8 cellular contexts compared by ENCODE assay signal in genomic region chr14:39097159-39097558, GRCh38. TPM values are rescaled to one million over a fixed set of nuclear protein-coding genes. Genes with fewer than 3 reads are reported as not detected.
DNase-seq lines count a peak whose midpoint lies in the region; ATAC-seq, FAIRE-seq and TF ChIP-seq lines count a peak whose summit lies in the region.
"Had no signal": no experiment of that assay in that cellular context is flagged by ENCODE, and none has a peak within 500 bp of the region (broad histone marks: within the 10 kb centered on the region; RNA-seq: fewer than 3 reads in every experiment).

No MANE protein-coding gene starts in this region.

- TF ChIP-seq POLR2A in GM12892 (IDR thresholded peaks at IDR 0.05; ENCODE audit: low read depth, low read length): no peak

- intact Hi-C loops in natural killer cell (cut with micrococcal nuclease): no loop called here

- TF ChIP-seq CTCF in natural killer cell (IDR thresholded peaks at IDR 0.05): no peak

- H3K27ac Mint-ChIP-seq in effector memory CD8-positive, alpha-beta T cell: peak overlapping the region in 1 of 2 donors; percentile 36
- peak overlapping the region; percentile 5 to 68 for H3K27ac Mint-ChIP-seq in natural killer cell

- in situ Hi-C loops in KBM-7 (cut with MboI; ENCODE audit: low pct_unique_long_range_greater_than_20kb, low sequenced_read_pairs): no loop called here

- peak; percentile 78 for FAIRE-seq in GM12892 (lab: Jason Lieb, UNC)

- H3K36me3 Mint-ChIP-seq in effector memory CD8-positive, alpha-beta T cell (ENCODE audit: insufficient read depth): peaks cover 31% of the 10 kb centered on the region
- H3K36me3 Mint-ChIP-seq in natural killer cell: no peaks in the 10 kb centered on the region

- no peaks in the 10 kb centered on the region for H3K27me3 Mint-ChIP-seq in effector memory CD8-positive, alpha-beta T cell
- H3K27me3 Mint-ChIP-seq in natural killer cell (ENCODE audit: low read depth in 2 of 2): no peaks in the 10 kb centered on the region

- H3K9me3 Mint-ChIP-seq in effector memory CD8-positive, alpha-beta T cell: no peaks in the 10 kb centered on the region
- no peaks in the 10 kb centered on the region for H3K9me3 Mint-ChIP-seq in natural killer cell

- peaks cover 21 to 40% of the 10 kb centered on the region in 2 donors for H3K4me1 Mint-ChIP-seq in effector memory CD8-positive, alpha-beta T cell (ENCODE audit: low read depth in 2 of 2)
- H3K4me1 Mint-ChIP-seq in natural killer cell: peaks cover 12 to 35% of the 10 kb centered on the region in 2 donors

- peak overlapping the region in 1 of 2 donors; percentile 9 for H3K4me3 Mint-ChIP-seq in effector memory CD8-positive, alpha-beta T cell
- no peak overlapping the region for H3K4me3 Mint-ChIP-seq in natural killer cell

- peak; percentile 58 for ATAC-seq in effector memory CD8-positive, alpha-beta T cell (replicated peaks)
- ATAC-seq in natural killer cell (peak in 1 of 3 donors; percentile 36), HG03025 (IDR thresholded peaks at IDR 0.05; ENCODE audit: low FRiP score, unreplicated experiment) (no peak), HG03521 (IDR thresholded peaks at IDR 0.05; ENCODE audit: unreplicated experiment) (no peak), left lobe of liver (no peak)

- DNase-seq in GM12892 (ENCODE audit: insufficient read length) (no peak), KBM-7 (peak; percentile 19), natural killer cell (no peak), left lobe of liver (ENCODE audit: low spot score) (no peak)
- DNase-seq in effector memory CD8-positive, alpha-beta T cell: no peak
- DNase-seq: posterior cingulate gyrus had no signal

RNA-seq across cellular contexts. Expression of gene SEC23A, which starts 5.9 kb away (rescaled TPM):
- 38.5 TPM for polyA plus RNA-seq in GM12892 (2012; ENCODE audit: missing spikeins)
- total RNA-seq in natural killer cell (10 to 100 TPM; 61.3 to 75.5 (median 67.8) TPM), left lobe of liver (67.7 TPM)

RNA-seq across cellular contexts. Expression of gene GEMIN2, which starts 17.0 kb away (rescaled TPM):
- polyA plus RNA-seq in GM12892 (2012; ENCODE audit: missing spikeins): 28.5 TPM
- total RNA-seq in natural killer cell (10 to 100 TPM in 1 of 3 donors, 1 to 10 TPM in 2; 8.4 to 12.8 (median 10.0) TPM), left lobe of liver (3.6 TPM)
